8 cellular contexts compared by ENCODE assay signal in genomic region chr6:127119361-127120108, GRCh38. TPM values are rescaled to one million over a fixed set of nuclear protein-coding genes. Genes with fewer than 3 reads are reported as not detected.
DNase-seq lines count a peak whose midpoint lies in the region; ATAC-seq and TF ChIP-seq lines count a peak whose summit lies in the region.

No MANE protein-coding gene starts in this region.

- H4K5ac ChIP-seq in IMR-90 (ENCODE audit: low read depth, low read length) = no peak overlapping the region

- H4K20me1 ChIP-seq in IMR-90 (ENCODE audit: insufficient read depth, low read length) = no peaks in the 10 kb centered on the region

- H3K4ac ChIP-seq in IMR-90 (ENCODE audit: low read depth, low read length) = no peak overlapping the region

- H3K9ac ChIP-seq in IMR-90 (ENCODE audit: low read depth, low read length) = no peak overlapping the region

- no peak overlapping the region for H2AK9ac ChIP-seq in IMR-90 (replicated peaks; ENCODE audit: low read depth, low read length, poor library complexity)

- no peak overlapping the region for H3K23ac ChIP-seq in IMR-90 (ENCODE audit: low read depth, low read length)

- H2BK15ac ChIP-seq in IMR-90 (ENCODE audit: low read depth, low read length) = no peak overlapping the region

- BruUV-seq in IMR-90 (replicated peaks; lab: Mats Ljungman, UMichigan) = no TSS peak

- TF ChIP-seq CTCF in GM20000 (IDR thresholded peaks at IDR 0.05; ENCODE audit: extremely low read depth, missing control alignments) (no peak), IMR-90 (conservative IDR thresholded peaks at IDR 0.05; ENCODE audit: low read depth, low read length) (no peak), astrocyte of the spinal cord (IDR thresholded peaks at IDR 0.05; ENCODE audit: low read depth, low read length) (no peak), left lung (IDR thresholded peaks at IDR 0.05) (no peak)

- no peaks in the 10 kb centered on the region for H3K79me1 ChIP-seq in IMR-90 (ENCODE audit: low read depth in 1 of 2, low read length in 2 of 2)

- no peak overlapping the region for H3K56ac ChIP-seq in IMR-90 (ENCODE audit: extremely low read depth, insufficient read depth, low read length)

- H3K27ac ChIP-seq in IMR-90 (ENCODE audit: insufficient read depth, low read length) (no peak overlapping the region), left lung (peak overlapping the region in 1 of 2 donors; percentile 4), thymus (ENCODE audit: low read depth) (no peak overlapping the region)

- H3K18ac ChIP-seq in IMR-90 (ENCODE audit: low read depth, low read length) = no peak overlapping the region

- H3K4me3 ChIP-seq in IMR-90 (ENCODE audit: insufficient read depth, low read depth, low read length) (peak overlapping the region; percentile 53), astrocyte of the spinal cord (ENCODE audit: low read depth, low read length) (peak overlapping the region; percentile 47), left lung (peak overlapping the region; percentile 40 to 44), thymus (ENCODE audit: low read length) (peak overlapping the region; percentile 8)

- intact Hi-C loops in IMR-90 (cut with micrococcal nuclease) (loop anchor here (2.0 to 10.0 kb wide), 5 partner anchors 73 to 1805 kb away; no protein-coding TSS in a partner anchor), left lung (cut with DNase I) (no loop called here)

- in situ Hi-C loops in IMR-90 (cut with MboI; ENCODE audit: low sequenced_read_pairs) = loop anchor here (10.0 to 25.0 kb wide), 2 partner anchors 755 to 1082 kb away; no protein-coding TSS in a partner anchor
- in situ Hi-C loops in astrocyte of the spinal cord (cut with HindIII; ENCODE audit: low sequenced_read_pairs) = no loop called here

- no peak overlapping the region for H3K14ac ChIP-seq in IMR-90 (replicated peaks; ENCODE audit: low read depth, low read length)

- no peak overlapping the region for H2AK5ac ChIP-seq in IMR-90 (ENCODE audit: low read depth, low read length)

- no peak overlapping the region for H2BK5ac ChIP-seq in IMR-90 (ENCODE audit: low read depth, low read length, poor library complexity, severe bottlenecking)

- peak overlapping the region; percentile 69 for H2AFZ ChIP-seq in IMR-90 (replicated peaks; ENCODE audit: low read length, poor library complexity)

- H3K4me1 ChIP-seq in IMR-90 (ENCODE audit: control insufficient read depth, insufficient read depth, low read length) (no peaks in the 10 kb centered on the region; the same call in 1 of the 2 replicates), left lung (peaks cover 16 to 31% of the 10 kb centered on the region in 2 donors), thymus (ENCODE audit: control insufficient read depth, insufficient read depth, low read length) (no peaks in the 10 kb centered on the region)

- H2BK20ac ChIP-seq in IMR-90 (ENCODE audit: low read depth, low read length) = no peak overlapping the region

- H3K9me3 ChIP-seq in IMR-90 (ENCODE audit: control insufficient read depth, insufficient read depth, low read length) (no peaks in the 10 kb centered on the region), left lung (no peaks in the 10 kb centered on the region), thymus (ENCODE audit: control insufficient read depth) (no peaks in the 10 kb centered on the region)

- no peak for TF ChIP-seq RAD21 in IMR-90 (IDR thresholded peaks at IDR 0.05; ENCODE audit: low read length)

- dilution Hi-C loops in IMR-90 (cut with HindIII; ENCODE audit: low sequenced_read_pairs, unreplicated experiment) = no loop called here

- TF ChIP-seq POLR2A in IMR-90 (IDR thresholded peaks at IDR 0.05; ENCODE audit: low read depth, low read length) = no peak

- POLR2A ChIA-PET in IMR-90 (lab: Charles Lee; ENCODE audit: unreplicated experiment) = no interaction called here

- no peak overlapping the region for H4K8ac ChIP-seq in IMR-90 (ENCODE audit: low read depth in 2 of 2, low read length in 2 of 2)

- ATAC-seq in IMR-90 (ENCODE audit: low read depth) (peak; percentile 12; the same call in 1 of the 2 replicates), left lung (peak; percentile 28), HG03139 (IDR thresholded peaks at IDR 0.05; ENCODE audit: unreplicated experiment) (no peak)

- H2BK120ac ChIP-seq in IMR-90 (ENCODE audit: low read depth, low read length) = no peak overlapping the region

- WGBS in IMR-90 (ENCODE audit: extremely low coverage in 2 of 2, insufficient read length in 1 of 2), 2 experiments = 1% methylated on average over 37 of the region's 70 CpGs; no CpG with 5 or more reads in 1 of the 2 experiments
- 2% methylated on average over 70 of the region's 70 CpGs for WGBS in thymus

- H3K36me3 ChIP-seq in IMR-90 (ENCODE audit: control insufficient read depth, insufficient read depth, low read length) (no peaks in the 10 kb centered on the region), left lung (no peaks in the 10 kb centered on the region), thymus (ENCODE audit: control insufficient read depth, insufficient read depth) (no peaks in the 10 kb centered on the region)

- H3K4me2 ChIP-seq in IMR-90 (ENCODE audit: low read depth, low read length) = peak overlapping the region; percentile 68

- no peaks in the 10 kb centered on the region for H3K9me1 ChIP-seq in IMR-90 (ENCODE audit: insufficient read depth, low read length)

- H4K91ac ChIP-seq in IMR-90 (ENCODE audit: insufficient read depth, low read depth, low read length) = no peak overlapping the region

- peaks cover 51% of the 10 kb centered on the region for H3K27me3 ChIP-seq in IMR-90 (ENCODE audit: control insufficient read depth, insufficient read depth, low read length)
- H3K27me3 ChIP-seq in left lung = peaks cover 27 to 90% of the 10 kb centered on the region in 2 donors
- peaks cover 36% of the 10 kb centered on the region for H3K27me3 ChIP-seq in thymus (ENCODE audit: control insufficient read depth, insufficient read depth)

- peak; percentile 60 for DNase-seq in D341Med (ENCODE audit: low spot score)
- DNase-seq in GM20000 (ENCODE audit: low spot score) = peak; percentile 56
- DNase-seq in IMR-90 = no peak
- no peak for DNase-seq in astrocyte of the spinal cord (ENCODE audit: low read depth, low spot score)
- DNase-seq in left lung = peak; percentile 32 to 82
- DNase-seq in foreskin melanocyte = no peak

- CTCF ChIA-PET in IMR-90 (lab: Yijun Ruan, JAX) = no interaction called here

TF ChIP-seq in IMR-90, 13 proteins besides CTCF, POLR2A, EP300 and RAD21:
- TF ChIP-seq MAZ (IDR thresholded peaks at IDR 0.05; ENCODE audit: borderline replicate concordance, low read depth, low read length) (no peak), RFX5 (IDR thresholded peaks at IDR 0.05; ENCODE audit: low read depth, low read length) (no peak), FOS (IDR thresholded peaks at IDR 0.05; ENCODE audit: low read depth, low read length) (no peak), NFE2L2 (IDR thresholded peaks at IDR 0.05; ENCODE audit: low read depth, low read length) (no peak)

RNA-seq across cellular contexts. Expression of gene RSPO3, which starts 1.1 kb away (rescaled TPM):
- total RNA-seq in IMR-90 (2012; rRNA removed) (not detected in 2 replicates), left lung (10 to 100 TPM in 1 of 2 donors, 1 to 10 TPM in 1; 4.9 to 12.9 TPM)
- polyA plus RNA-seq in IMR-90 (2012; rRNA removed) (not detected in 2 replicates), thymus (2.4 TPM)
- not detected in 2 replicates for polyA plus RNA-seq in IMR-90 (2012; cell fraction: cytosol; rRNA removed)
- not detected in 2 replicates for polyA plus RNA-seq in IMR-90 (2012; cell fraction: nucleus; rRNA removed; ENCODE audit: low replicate concordance)

Comparison
In these comparisons a context has a peak if more than half of its experiments do, and no peak if none do; other contexts are left out.
1. DNase-seq: peak in D341Med (single experiment), GM20000 (single experiment) and left lung (2 of 2); none in IMR-90 (single experiment), astrocyte of the spinal cord (single experiment) and foreskin melanocyte (single experiment).
2. Peak in every context shown above with its lines, with median percentiles within 50 percentile points of each other: H3K4me3 ChIP-seq.